In the genomic region with DNA sequence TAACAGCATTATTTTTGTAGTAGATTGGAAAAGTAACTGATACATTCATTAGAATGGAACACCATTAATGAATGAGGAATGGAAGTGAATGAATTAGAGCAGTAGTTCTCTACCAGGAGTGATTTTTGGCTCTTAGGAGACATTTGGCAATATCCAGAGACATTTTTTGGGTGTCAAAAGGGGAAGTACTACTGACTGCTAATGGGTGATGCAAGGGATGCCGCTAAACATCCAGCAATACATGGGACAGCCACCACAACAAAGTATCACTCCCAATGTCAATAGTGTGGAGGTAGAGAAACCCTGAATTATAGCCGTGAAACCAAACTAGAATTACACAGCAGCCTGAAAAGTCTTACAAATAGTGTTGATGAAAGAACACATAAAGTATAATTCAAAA, we compare ENCODE assay signal across 10 cellular contexts. TPM values are rescaled to one million over a fixed set of nuclear protein-coding genes. Genes with fewer than 3 reads are reported as not detected.
DNase-seq lines count a peak whose midpoint lies in the region; ATAC-seq and TF ChIP-seq lines count a peak whose summit lies in the region.
"Had no signal": no experiment of that assay in that cellular context is flagged by ENCODE, and none has a peak within 500 bp of the region (broad histone marks: within the 10 kb centered on the region; RNA-seq: fewer than 3 reads in every experiment).

No MANE protein-coding gene starts in this region.

- peaks cover 15% of the 10 kb centered on the region for H3K4me1 ChIP-seq in PC-3 (ENCODE audit: insufficient read depth, low read length)
- H3K4me1 ChIP-seq in spleen = peaks cover 22 to 65% (median 53%) of the 10 kb centered on the region in 6 donors

- CTCF ChIA-PET in activated CD8-positive, alpha-beta memory T cell treated with anti-CD3 and anti-CD28 coated beads, Interleukin-2, amount 10 ng/mL, durations not matched to agents 7 days and 5 days (lab: Charles Lee) = interaction anchor here (1.2 to 2.2 kb wide), 5 partner anchors 9 to 71 kb away, joined by 3 to 13 read pairs (median 11); a partner anchor contains a TSS
- CTCF ChIA-PET in PC-3 (lab: Charles Lee) = no interaction called here

- H3K79me2 ChIP-seq in PC-3 (ENCODE audit: low read length) = peaks cover 64% of the 10 kb centered on the region

- peaks cover 33% of the 10 kb centered on the region for H3K36me3 Mint-ChIP-seq in activated CD8-positive, alpha-beta memory T cell treated with anti-CD3 and anti-CD28 coated beads, Interleukin-2, amount 10 ng/mL, durations not matched to agents 7 days and 5 days
- peaks cover 22% of the 10 kb centered on the region for H3K36me3 Mint-ChIP-seq in effector memory CD8-positive, alpha-beta T cell (ENCODE audit: insufficient read depth)

- H3K4me1 Mint-ChIP-seq in activated CD8-positive, alpha-beta memory T cell treated with anti-CD3 and anti-CD28 coated beads, Interleukin-2, amount 10 ng/mL, durations not matched to agents 7 days and 5 days = peaks cover 48% of the 10 kb centered on the region
- H3K4me1 Mint-ChIP-seq in effector memory CD8-positive, alpha-beta T cell (ENCODE audit: low read depth in 2 of 2) = peaks cover 43 to 53% of the 10 kb centered on the region in 2 donors

- POLR2A ChIA-PET in PC-3 (lab: Charles Lee; ENCODE audit: unreplicated experiment) = interaction anchor here (0.5 kb wide), 1 partner anchor 198 kb away, joined by 4 read pairs; no protein-coding TSS in a partner anchor

- no peak for DNase-seq in activated CD8-positive, alpha-beta memory T cell treated with anti-CD3 and anti-CD28 coated beads, Interleukin-2, amount 10 ng/mL, durations not matched to agents 7 days and 5 days
- no peak for DNase-seq in activated CD8-positive, alpha-beta memory T cell treated with anti-CD3 and anti-CD28 coated beads, Interleukin-2, amount 50 U/mL, for 48 hours
- DNase-seq in PC-3 = no peak
- no peak for DNase-seq in effector memory CD8-positive, alpha-beta T cell
- no peak for DNase-seq in spleen
- DNase-seq in islet precursor cell = no peak
- no peak for DNase-seq in ecto neural progenitor cell (ENCODE audit: low spot score)
- no peak for DNase-seq in SW480 (ENCODE audit: low spot score)
- DNase-seq: mucosa of descending colon, Right ventricle myocardium superior had no signal

- no TSS peak for BruUV-seq in PC-3 (replicated peaks; lab: Mats Ljungman, UMichigan)

- peak overlapping the region; percentile 94 for H3K4me2 ChIP-seq in PC-3 (ENCODE audit: low read length)

- intact Hi-C loops in PC-3 (cut with micrococcal nuclease) = no loop called here
- intact Hi-C loops in spleen (cut with DNase I; ENCODE audit: low total_unique reads) = no loop called here

- no peak overlapping the region for H3K9ac ChIP-seq in PC-3 (ENCODE audit: low read length)

- H3K27me3 ChIP-seq in PC-3 (ENCODE audit: low read length) (no peaks in the 10 kb centered on the region), spleen (replicated peaks in 1 of 7) (no peaks in the 10 kb centered on the region)

- H3K9me2 ChIP-seq in PC-3 (replicated peaks; ENCODE audit: low read length) = no peaks in the 10 kb centered on the region

- no peak overlapping the region for H3K27ac ChIP-seq in PC-3 (ENCODE audit: low read length)
- peak overlapping the region in 5 of 8 donors; percentile 96 to 99 (median 99) for H3K27ac ChIP-seq in spleen

- no peaks in the 10 kb centered on the region for H3K9me3 Mint-ChIP-seq in activated CD8-positive, alpha-beta memory T cell treated with anti-CD3 and anti-CD28 coated beads, Interleukin-2, amount 10 ng/mL, durations not matched to agents 7 days and 5 days (ENCODE audit: low read depth)
- no peaks in the 10 kb centered on the region for H3K9me3 Mint-ChIP-seq in effector memory CD8-positive, alpha-beta T cell

- no peak overlapping the region for H3K27ac Mint-ChIP-seq in activated CD8-positive, alpha-beta memory T cell treated with anti-CD3 and anti-CD28 coated beads, Interleukin-2, amount 10 ng/mL, durations not matched to agents 7 days and 5 days
- peak overlapping the region; percentile 98 to 99 for H3K27ac Mint-ChIP-seq in effector memory CD8-positive, alpha-beta T cell

- H3K36me3 ChIP-seq in PC-3 (ENCODE audit: low read depth, low read length) = no peaks in the 10 kb centered on the region; the same call in 1 of the 2 replicates
- peaks cover 0 to 12% (median 0%) of the 10 kb centered on the region in 6 donors for H3K36me3 ChIP-seq in spleen

- no peaks in the 10 kb centered on the region for H3F3A ChIP-seq in PC-3 (ENCODE audit: low read length, unreplicated experiment)

- H3K4me3 ChIP-seq in PC-3 (ENCODE audit: low read length) (peak overlapping the region; percentile 85), spleen (peak overlapping the region in 3 of 8 donors; percentile 75 to 85 (median 80))
- H3K4me3 ChIP-seq: mucosa of descending colon had no signal

- TF ChIP-seq CTCF in PC-3 (conservative IDR thresholded peaks at IDR 0.05; ENCODE audit: low read depth, low read length) = no peak
- peak in 1 of 11 experiments; percentile 15 for TF ChIP-seq CTCF in spleen (IDR thresholded peaks at IDR 0.05 in 8 of 11, conservative IDR thresholded peaks at IDR 0.05 in 3 of 11)

- peak overlapping the region; percentile 78 for H3K4me3 Mint-ChIP-seq in activated CD8-positive, alpha-beta memory T cell treated with anti-CD3 and anti-CD28 coated beads, Interleukin-2, amount 10 ng/mL, durations not matched to agents 7 days and 5 days
- H3K4me3 Mint-ChIP-seq in effector memory CD8-positive, alpha-beta T cell = peak overlapping the region; percentile 92 to 94

- peaks cover 10% of the 10 kb centered on the region for H3K27me3 Mint-ChIP-seq in activated CD8-positive, alpha-beta memory T cell treated with anti-CD3 and anti-CD28 coated beads, Interleukin-2, amount 10 ng/mL, durations not matched to agents 7 days and 5 days
- H3K27me3 Mint-ChIP-seq in effector memory CD8-positive, alpha-beta T cell = no peaks in the 10 kb centered on the region

- TF ChIP-seq POLR2A in spleen (IDR thresholded peaks at IDR 0.05) = no peak

- ATAC-seq in activated CD8-positive, alpha-beta memory T cell treated with anti-CD3 and anti-CD28 coated beads, Interleukin-2, amount 10 ng/mL, durations not matched to agents 7 days and 5 days = no peak
- ATAC-seq in PC-3 = no peak
- no peak for ATAC-seq in effector memory CD8-positive, alpha-beta T cell (replicated peaks)
- ATAC-seq: mucosa of descending colon had no signal

- WGBS in spleen, 5 donors = 58 to 83% (median 64%) methylated on average over 2 of the region's 2 CpGs

- no peaks in the 10 kb centered on the region for H3K9me3 ChIP-seq in PC-3 (ENCODE audit: low read length)
- H3K9me3 ChIP-seq in spleen = no peaks in the 10 kb centered on the region
- H3K9me3 ChIP-seq: mucosa of descending colon had no signal

- H2AFZ ChIP-seq in PC-3 (ENCODE audit: low read length) = no peak overlapping the region

- 0 out of 2 replicates have a peak, but pooled peaks cover 3% of the 10 kb centered on the region for H4K20me1 ChIP-seq in PC-3 (ENCODE audit: low read length)

RNA-seq across cellular contexts. Expression of a gene that starts 1.5 kb away (rescaled TPM):
- 10 to 100 TPM; 49.3 to 57.9 TPM for total RNA-seq in activated CD8-positive, alpha-beta memory T cell treated with anti-CD3 and anti-CD28 coated beads, Interleukin-2, amount 10 ng/mL, durations not matched to agents 7 days and 5 days
- total RNA-seq in PC-3 (2014; rRNA removed) (44.0 and 50.3 TPM in 2 replicates), spleen (100 to 1,000 TPM in 3 of 7 donors, 10 to 100 TPM in 4; 59.2 to 135 (median 81.3) TPM)
- polyA plus RNA-seq in spleen = 10 to 100 TPM; 34.0 to 41.3 (median 40.7) TPM

RNA-seq across cellular contexts. Expression of a gene that starts 26.7 kb away (rescaled TPM):
- not detected for total RNA-seq in activated CD8-positive, alpha-beta memory T cell treated with anti-CD3 and anti-CD28 coated beads, Interleukin-2, amount 10 ng/mL, durations not matched to agents 7 days and 5 days
- 2.9 and 4.3 TPM in 2 replicates for total RNA-seq in PC-3 (2014; rRNA removed)
- not detected for total RNA-seq in spleen
- polyA plus RNA-seq in spleen = under 1 TPM in 1 of 3 donors, not detected in 2; 0.26 TPM
- total RNA-seq: Right ventricle myocardium superior had no signal

RNA-seq across cellular contexts. Expression of a gene that starts 36.1 kb away (rescaled TPM):
- not detected for total RNA-seq in activated CD8-positive, alpha-beta memory T cell treated with anti-CD3 and anti-CD28 coated beads, Interleukin-2, amount 10 ng/mL, durations not matched to agents 7 days and 5 days
- total RNA-seq in PC-3 (2014; rRNA removed) = 2.3 and 3.6 TPM in 2 replicates
- total RNA-seq in spleen = 10 to 100 TPM in 1 of 7 donors, 1 to 10 TPM in 5, under 1 TPM in 1; 0.94 to 20.9 (median 4.6) TPM
- 1 to 10 TPM in 1 of 3 donors, under 1 TPM in 2; 0.06 to 1.6 (median 0.17) TPM for polyA plus RNA-seq in spleen

RNA-seq across cellular contexts. Expression of a gene that starts 56.3 kb away (rescaled TPM):
- total RNA-seq in activated CD8-positive, alpha-beta memory T cell treated with anti-CD3 and anti-CD28 coated beads, Interleukin-2, amount 10 ng/mL, durations not matched to agents 7 days and 5 days = 1 to 10 TPM; 2.1 to 2.3 TPM
- total RNA-seq in PC-3 (2014; rRNA removed) (20.6 and 27.0 TPM in 2 replicates), spleen (1 to 10 TPM; 1.3 to 7.0 (median 2.9) TPM)
- 1 to 10 TPM; 1.2 to 1.8 (median 1.5) TPM for polyA plus RNA-seq in spleen
